ENCODE assay signal across 1 cellular context in the genomic region with DNA sequence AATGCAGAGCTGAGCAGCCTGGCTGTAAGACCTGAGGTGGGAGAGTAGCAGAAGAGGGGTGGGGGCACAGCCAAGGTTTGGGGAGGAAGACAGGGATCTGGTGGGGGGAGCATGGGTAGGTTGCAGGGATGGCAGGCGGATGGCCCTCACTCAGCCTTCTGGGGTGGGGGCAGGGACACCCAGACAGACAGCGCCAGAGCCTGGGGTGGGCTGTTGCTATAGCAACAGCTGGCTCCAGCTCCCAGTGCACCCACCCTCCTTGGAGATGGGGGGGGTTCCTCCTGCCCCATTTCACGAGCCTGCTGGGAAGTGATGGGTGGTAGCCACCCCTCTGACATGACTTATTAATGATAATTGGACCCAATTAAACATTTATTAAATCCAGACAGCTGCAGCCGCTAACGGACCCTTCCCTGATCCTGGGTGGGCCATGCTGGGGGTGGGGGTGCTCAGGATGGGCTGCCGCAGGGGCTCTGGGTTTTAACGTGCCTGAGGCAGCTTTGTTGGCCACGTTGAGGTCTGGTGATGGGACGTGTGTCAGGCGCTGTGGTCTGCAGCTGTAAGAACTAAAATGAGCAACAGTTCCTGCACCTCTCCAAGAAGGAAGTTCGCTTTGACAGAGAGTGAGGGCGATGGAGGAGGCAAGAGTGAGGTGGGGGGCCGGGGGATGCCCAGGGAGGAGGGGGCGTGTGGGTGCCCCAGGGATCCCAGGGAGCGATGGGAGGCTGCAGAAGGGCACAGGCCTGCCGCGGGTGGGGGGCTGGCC.
TF ChIP-seq lines count a peak whose summit lies in the region.

No MANE protein-coding gene starts in this region.

TF ChIP-seq in HepG2, 621 proteins besides CTCF, POLR2A, EP300 and RAD21:
- peak; percentile 26; the same call in 1 of the 2 replicates for TF ChIP-seq RFX1 (IDR thresholded peaks at IDR 0.05)
- TF ChIP-seq, protein P1, sequence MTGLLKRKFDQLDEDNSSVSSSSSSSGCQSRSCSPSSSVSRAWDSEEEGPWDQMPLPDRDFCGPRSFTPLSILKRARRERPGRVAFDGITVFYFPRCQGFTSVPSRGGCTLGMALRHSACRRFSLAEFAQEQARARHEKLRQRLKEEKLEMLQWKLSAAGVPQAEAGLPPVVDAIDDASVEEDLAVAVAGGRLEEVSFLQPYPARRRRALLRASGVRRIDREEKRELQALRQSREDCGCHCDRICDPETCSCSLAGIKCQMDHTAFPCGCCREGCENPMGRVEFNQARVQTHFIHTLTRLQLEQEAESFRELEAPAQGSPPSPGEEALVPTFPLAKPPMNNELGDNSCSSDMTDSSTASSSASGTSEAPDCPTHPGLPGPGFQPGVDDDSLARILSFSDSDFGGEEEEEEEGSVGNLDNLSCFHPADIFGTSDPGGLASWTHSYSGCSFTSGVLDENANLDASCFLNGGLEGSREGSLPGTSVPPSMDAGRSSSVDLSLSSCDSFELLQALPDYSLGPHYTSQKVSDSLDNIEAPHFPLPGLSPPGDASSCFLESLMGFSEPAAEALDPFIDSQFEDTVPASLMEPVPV (CRISPR knock-in tag; IDR thresholded peaks at IDR 0.05): no peak
